ENCODE assay signal across 13 cellular contexts in the genomic region with DNA sequence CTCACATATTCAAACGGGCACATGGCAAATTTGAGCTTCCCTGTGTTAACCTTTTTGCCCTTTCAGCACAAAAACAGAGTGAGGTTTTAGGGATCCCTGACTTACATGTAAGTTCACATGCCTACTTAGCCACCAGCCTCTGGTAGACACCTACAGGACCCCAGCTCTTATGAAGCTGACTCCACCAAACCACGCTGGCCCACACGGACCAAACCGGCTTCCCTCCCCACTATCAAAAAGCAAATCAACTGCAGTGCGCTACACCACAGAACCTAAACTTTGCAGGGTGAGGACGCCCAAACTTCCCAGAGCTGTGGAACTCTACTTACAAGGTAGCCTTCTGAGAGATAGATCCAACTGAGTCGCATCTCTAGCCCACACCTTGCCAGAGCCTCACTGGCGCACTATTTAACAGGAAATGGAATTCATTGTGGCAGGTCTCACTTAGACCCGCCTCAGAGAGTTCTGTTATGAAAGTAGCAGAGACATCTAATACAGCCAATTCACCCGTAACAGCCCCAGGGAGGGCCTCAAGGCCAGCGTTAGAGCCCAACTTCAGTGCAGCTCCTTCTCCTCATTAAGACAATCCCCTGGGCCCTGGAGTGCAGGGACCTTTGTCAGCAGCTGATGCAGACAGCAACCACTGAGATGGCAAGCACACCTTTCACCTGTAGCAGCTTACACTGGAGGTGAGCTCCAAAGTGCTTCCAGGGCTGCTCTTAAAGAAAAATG. TPM values are rescaled to one million over a fixed set of nuclear protein-coding genes. Genes with fewer than 3 reads are reported as not detected.
DNase-seq lines count a peak whose midpoint lies in the region; ATAC-seq, FAIRE-seq and TF ChIP-seq lines count a peak whose summit lies in the region.
"Had no signal": no experiment of that assay in that cellular context is flagged by ENCODE, and none has a peak within 500 bp of the region (broad histone marks: within the 10 kb centered on the region; RNA-seq: fewer than 3 reads in every experiment).

No MANE protein-coding gene starts in this region.

- intact Hi-C loops in A673 (cut with micrococcal nuclease; ENCODE audit: unreplicated experiment): no loop called here
- intact Hi-C loops in naive thymus-derived CD4-positive, alpha-beta T cell (cut with micrococcal nuclease): loop anchor here in 1 of 2 donors (5.0 kb wide), 1 partner anchor 357 kb away; no protein-coding TSS in a partner anchor

- H3K36me3 ChIP-seq in A673 (ENCODE audit: insufficient read depth, low read length, poor library complexity, severe bottlenecking) (peaks cover 58% of the 10 kb centered on the region), GM23248 (ENCODE audit: low read depth) (peaks cover 63% of the 10 kb centered on the region), astrocyte (ENCODE audit: insufficient read depth, low read length) (peaks cover 58% of the 10 kb centered on the region)
- H3K36me3 ChIP-seq in naive thymus-derived CD4-positive, alpha-beta T cell (ENCODE audit: control insufficient read depth in 2 of 3, insufficient read depth in 3 of 3, low read length in 3 of 3): peaks cover 9 to 53% (median 20%) of the 10 kb centered on the region in 3 experiments

- H3K79me2 ChIP-seq in GM23248 (ENCODE audit: insufficient read depth): peaks cover 67% of the 10 kb centered on the region
- peaks cover 18% of the 10 kb centered on the region for H3K79me2 ChIP-seq in astrocyte (ENCODE audit: insufficient read depth, low read length)

- H3K9ac ChIP-seq in GM23248 (0 out of 2 replicates have a peak overlapping the region, but pooled peaks have one; percentile 30), astrocyte (ENCODE audit: low read length) (peak overlapping the region; percentile 26)

- no peaks in the 10 kb centered on the region for H3K27me3 ChIP-seq in A673 (replicated peaks; ENCODE audit: insufficient read depth, low read depth, low read length, poor library complexity)
- H3K27me3 ChIP-seq in GM23248 (replicated peaks; ENCODE audit: insufficient read depth): no peaks in the 10 kb centered on the region
- no peaks in the 10 kb centered on the region for H3K27me3 ChIP-seq in astrocyte (ENCODE audit: insufficient read depth, low read length)
- no peaks in the 10 kb centered on the region for H3K27me3 ChIP-seq in naive thymus-derived CD4-positive, alpha-beta T cell (ENCODE audit: control insufficient read depth in 2 of 2, insufficient read depth in 2 of 2, low read length in 2 of 2)

- H2AFZ ChIP-seq in GM23248 (no peak overlapping the region), astrocyte (ENCODE audit: low read depth, low read length) (no peak overlapping the region)

- no peak for DNase-seq in A673 (ENCODE audit: low spot score)
- no peak for DNase-seq in GM23248
- DNase-seq in astrocyte (ENCODE audit: low read depth): no peak
- no peak for DNase-seq in naive thymus-derived CD4-positive, alpha-beta T cell
- no peak for DNase-seq in activated effector memory CD4-positive, alpha-beta T cell treated with Interleukin-2 at 50 U/mL for 16 hours
- DNase-seq in occipital lobe (lab: John Stamatoyannopoulos, UW): no peak
- DNase-seq in DMS53 treated with DMSO at 0.1 percent for 48 hours (lab: John Stamatoyannopoulos, UW; ENCODE audit: unreplicated experiment): no peak
- DNase-seq: KBM-7, NCI-H1417 treated with DMSO at 0.1 percent for 48 hours, NCI-H524 treated with DMSO at 0.1 percent for 48 hours, psoas muscle had no signal

- TF ChIP-seq CTCF in A673 (conservative IDR thresholded peaks at IDR 0.05; ENCODE audit: low read depth, low read length) (no peak), astrocyte (IDR thresholded peaks at IDR 0.05; ENCODE audit: insufficient read depth, low read depth, low read length) (no peak)

- H3K4me1 ChIP-seq in A673 (ENCODE audit: insufficient read depth, low read length, poor library complexity, severe bottlenecking) (peaks cover 27% of the 10 kb centered on the region), GM23248 (ENCODE audit: insufficient read depth) (peaks cover 10% of the 10 kb centered on the region; the same call in 1 of the 2 replicates), astrocyte (ENCODE audit: insufficient read depth, low read length) (peaks cover 12% of the 10 kb centered on the region)
- H3K4me1 ChIP-seq in naive thymus-derived CD4-positive, alpha-beta T cell (ENCODE audit: control insufficient read depth in 2 of 2, insufficient read depth in 2 of 2, low read length in 2 of 2): peaks cover 6 to 12% of the 10 kb centered on the region in 2 donors

- no peak overlapping the region for H3K4me3 ChIP-seq in A673 (ENCODE audit: low read depth, low read length, poor library complexity, severe bottlenecking)
- H3K4me3 ChIP-seq in GM23248: no peak overlapping the region
- H3K4me3 ChIP-seq in astrocyte (ENCODE audit: insufficient read depth, low read depth, low read length): no peak overlapping the region
- H3K4me3 ChIP-seq in naive thymus-derived CD4-positive, alpha-beta T cell (ENCODE audit: low read length): no peak overlapping the region
- H3K4me3 ChIP-seq: psoas muscle had no signal

- 0 out of 2 replicates have a peak, but pooled peaks cover 3% of the 10 kb centered on the region for H4K20me1 ChIP-seq in GM23248 (ENCODE audit: insufficient read depth)
- peaks cover 64% of the 10 kb centered on the region for H4K20me1 ChIP-seq in astrocyte (ENCODE audit: insufficient read depth, low read length)

- H3K36me3 Mint-ChIP-seq in astrocyte (ENCODE audit: low read depth, unreplicated experiment): peaks cover 28% of the 10 kb centered on the region
- peaks cover 7 to 26% (median 16%) of the 10 kb centered on the region in 5 donors for H3K36me3 Mint-ChIP-seq in naive thymus-derived CD4-positive, alpha-beta T cell

- H3K4me2 ChIP-seq in GM23248 (ENCODE audit: unreplicated experiment): no peak overlapping the region
- H3K4me2 ChIP-seq in astrocyte (ENCODE audit: low read length): no peak overlapping the region

- no peak for FAIRE-seq in astrocyte (lab: Jason Lieb, UNC)

- POLR2A ChIA-PET in A673 (lab: Charles Lee; ENCODE audit: low non-redundant PET): no interaction called here
- POLR2A ChIA-PET in naive thymus-derived CD4-positive, alpha-beta T cell (lab: Charles Lee): no interaction called here

- H3F3A ChIP-seq in GM23248 (ENCODE audit: insufficient read depth): peaks cover 70% of the 10 kb centered on the region

- no peaks in the 10 kb centered on the region for H3K9me3 Mint-ChIP-seq in astrocyte (ENCODE audit: unreplicated experiment)
- no peaks in the 10 kb centered on the region for H3K9me3 Mint-ChIP-seq in naive thymus-derived CD4-positive, alpha-beta T cell
- H3K9me3 Mint-ChIP-seq: T-helper 2 cell treated with Interferon-gamma antibody and Interleukin-4, amounts not matched to agents 5 μg/mL and 100 μg/mL, for 36 hours had no signal

- H3K27ac Mint-ChIP-seq in astrocyte (ENCODE audit: unreplicated experiment): peak overlapping the region; percentile 49
- H3K27ac Mint-ChIP-seq in naive thymus-derived CD4-positive, alpha-beta T cell: peak overlapping the region; percentile 1 to 56 (median 41)
- H3K27ac Mint-ChIP-seq: T-helper 2 cell treated with Interferon-gamma antibody and Interleukin-4, amounts not matched to agents 5 μg/mL and 100 μg/mL, for 36 hours had no signal

- in situ Hi-C loops in GM23248 (cut with MboI): no loop called here

- no peaks in the 10 kb centered on the region for H3K9me2 ChIP-seq in GM23248 (ENCODE audit: insufficient read depth)

- H3K27ac ChIP-seq in A673 (ENCODE audit: low read depth, low read length, poor library complexity, severe bottlenecking) (peak overlapping the region; percentile 62), GM23248 (peak overlapping the region; percentile 53), astrocyte (ENCODE audit: low read depth, low read length) (peak overlapping the region; percentile 52)
- H3K27ac ChIP-seq in naive thymus-derived CD4-positive, alpha-beta T cell (ENCODE audit: low read depth, low read length): no peak overlapping the region
- H3K27ac ChIP-seq: psoas muscle had no signal

- CTCF ChIA-PET in A673 (lab: Charles Lee): interaction anchor here (0.6 kb wide), 1 partner anchor 609 kb away, joined by 13 read pairs; no protein-coding TSS in a partner anchor
- CTCF ChIA-PET in naive thymus-derived CD4-positive, alpha-beta T cell (lab: Charles Lee): interaction anchor here (0.5 to 7.4 kb wide), 5 partner anchors 34 to 75 kb away, joined by 3 to 62 read pairs (median 9); no protein-coding TSS in a partner anchor

- no TSS peak for BruUV-seq in A673 (replicated peaks; lab: Mats Ljungman, UMichigan)

- peaks cover 23% of the 10 kb centered on the region for H3K4me1 Mint-ChIP-seq in astrocyte (ENCODE audit: low read depth, unreplicated experiment)
- H3K4me1 Mint-ChIP-seq in naive thymus-derived CD4-positive, alpha-beta T cell: peaks cover 8 to 24% (median 16%) of the 10 kb centered on the region in 7 donors

- ATAC-seq in naive thymus-derived CD4-positive, alpha-beta T cell: no peak
- ATAC-seq in HG02840 (IDR thresholded peaks at IDR 0.05; ENCODE audit: low FRiP score, unreplicated experiment): no peak
- ATAC-seq: psoas muscle had no signal

- no peaks in the 10 kb centered on the region for H3K27me3 Mint-ChIP-seq in astrocyte (ENCODE audit: low read depth, unreplicated experiment)
- no peaks in the 10 kb centered on the region for H3K27me3 Mint-ChIP-seq in naive thymus-derived CD4-positive, alpha-beta T cell

- 82 to 86% methylated on average over 11 of the region's 11 CpGs for WGBS in GM23248 (ENCODE audit: low coverage in 1 of 2, low lambda C conversion rate in 2 of 2, missing lambda C conversion rate in 2 of 2), 2 experiments

- no peak overlapping the region for H3K4me3 Mint-ChIP-seq in astrocyte (ENCODE audit: unreplicated experiment)
- H3K4me3 Mint-ChIP-seq in naive thymus-derived CD4-positive, alpha-beta T cell: no peak overlapping the region
- H3K4me3 Mint-ChIP-seq: T-helper 2 cell treated with Interferon-gamma antibody and Interleukin-4, amounts not matched to agents 5 μg/mL and 100 μg/mL, for 36 hours had no signal

- H3K9me3 ChIP-seq in A673 (ENCODE audit: low read depth, low read length, poor library complexity, severe bottlenecking) (no peaks in the 10 kb centered on the region), GM23248 (ENCODE audit: low read depth) (no peaks in the 10 kb centered on the region), astrocyte (ENCODE audit: insufficient read depth, low read depth, low read length) (no peaks in the 10 kb centered on the region)
- H3K9me3 ChIP-seq in naive thymus-derived CD4-positive, alpha-beta T cell (ENCODE audit: control insufficient read depth in 2 of 3, low read length in 3 of 3): no peaks in the 10 kb centered on the region
- H3K9me3 ChIP-seq: psoas muscle had no signal

RNA-seq across cellular contexts. Expression of a gene that starts 49.2 kb away (rescaled TPM):
- total RNA-seq in A673 (2021) (109 and 133 TPM in 2 replicates), astrocyte (23.6 and 26.1 TPM in 2 replicates), occipital lobe (5.1 TPM)
- 39.1 and 42.8 TPM in 2 replicates for total RNA-seq in GM23248 (2014; rRNA removed; shearing (Covaris generic))
- polyA plus RNA-seq in GM23248 (2016; fragmentation: Nextera tagmentation; extraction: Ambion mirVana): 9.2 and 9.4 TPM in 2 replicates
- 10 to 100 TPM; 18.5 to 71.4 (median 29.8) TPM for total RNA-seq in naive thymus-derived CD4-positive, alpha-beta T cell
- polyA plus RNA-seq in naive thymus-derived CD4-positive, alpha-beta T cell: 1 to 10 TPM; 3.5 to 7.8 TPM
